8 cellular contexts compared by ENCODE assay signal in genomic region chr4:107989162-107989536, GRCh38. TPM values are rescaled to one million over a fixed set of nuclear protein-coding genes. Genes with fewer than 3 reads are reported as not detected.
DNase-seq lines count a peak whose midpoint lies in the region; ATAC-seq, FAIRE-seq and TF ChIP-seq lines count a peak whose summit lies in the region.

No MANE protein-coding gene starts in this region.

- H3K27ac Mint-ChIP-seq in H9: no peak overlapping the region
- peak overlapping the region; percentile 95 for H3K27ac Mint-ChIP-seq in activated naive CD8-positive, alpha-beta T cell treated with anti-CD3 and anti-CD28 coated beads for 36 hours

- H2BK5ac ChIP-seq in H9 (ENCODE audit: insufficient read length, low read length): no peak overlapping the region

- H3K9me3 Mint-ChIP-seq in H9: no peaks in the 10 kb centered on the region
- no peaks in the 10 kb centered on the region for H3K9me3 Mint-ChIP-seq in activated naive CD8-positive, alpha-beta T cell treated with anti-CD3 and anti-CD28 coated beads for 36 hours

- H2BK120ac ChIP-seq in H9 (ENCODE audit: low read depth, low read length, poor library complexity, severe bottlenecking): no peak overlapping the region

- H3K4me2 ChIP-seq in H9 (ENCODE audit: insufficient read depth, insufficient read length, low read length): peak overlapping the region; percentile 96

- H3K4me1 ChIP-seq in H9 (ENCODE audit: insufficient read depth, low read length) (no peaks in the 10 kb centered on the region), thymus (ENCODE audit: control insufficient read depth, insufficient read depth, low read length) (peaks cover 32% of the 10 kb centered on the region)

- WGBS in H9 (ENCODE audit: extremely low coverage, insufficient read length, low lambda C conversion rate): no CpG with 5 or more reads among the region's 8 CpGs
- 20% methylated on average over 8 of the region's 8 CpGs for WGBS in thymus

- H2BK15ac ChIP-seq in H9 (ENCODE audit: low read depth, low read length): no peak overlapping the region

- no peak overlapping the region for H4K91ac ChIP-seq in H9 (ENCODE audit: insufficient read length, low read depth, low read length)

- DNase-seq in AG09309 (ENCODE audit: low read depth) (no peak), H9 (no peak), AG20443 (ENCODE audit: low spot score) (no peak), GM12892 (ENCODE audit: insufficient read length) (no peak)
- DNase-seq in activated naive CD8-positive, alpha-beta T cell treated with anti-CD3 and anti-CD28 coated beads for 36 hours: no peak

- no peaks in the 10 kb centered on the region for H3K36me3 ChIP-seq in thymus (ENCODE audit: control insufficient read depth, insufficient read depth)

- H3K79me2 ChIP-seq in H9 (ENCODE audit: insufficient read depth, low read length): peaks cover 4% of the 10 kb centered on the region; the same call in 1 of the 2 replicates

- H3T11ph ChIP-seq in H9 (ENCODE audit: low read length): no peak overlapping the region

- peak overlapping the region; percentile 38 for H3K9ac ChIP-seq in H9 (ENCODE audit: extremely low read depth, insufficient read length, low read length)

- H3K27me3 ChIP-seq in H9 (ENCODE audit: insufficient read depth, low read length) (no peaks in the 10 kb centered on the region), layer of hippocampus (ENCODE audit: control insufficient read depth, insufficient read depth, low read length) (no peaks in the 10 kb centered on the region), thymus (ENCODE audit: control insufficient read depth, insufficient read depth) (no peaks in the 10 kb centered on the region)

- peak overlapping the region; percentile 83 to 87 for H3K4me3 Mint-ChIP-seq in H9
- peak overlapping the region; percentile 98 for H3K4me3 Mint-ChIP-seq in activated naive CD8-positive, alpha-beta T cell treated with anti-CD3 and anti-CD28 coated beads for 36 hours

- H3K4me1 Mint-ChIP-seq in H9: peaks cover 27 to 28% of the 10 kb centered on the region in 2 experiments
- peaks cover 44% of the 10 kb centered on the region for H3K4me1 Mint-ChIP-seq in activated naive CD8-positive, alpha-beta T cell treated with anti-CD3 and anti-CD28 coated beads for 36 hours

- no peak overlapping the region for H3K18ac ChIP-seq in H9 (ENCODE audit: insufficient read length, low read depth, low read length)

- H3K4me3 ChIP-seq in AG09309 (ENCODE audit: control insufficient read depth, low read depth, low read length) (peak overlapping the region; percentile 50), thymus (ENCODE audit: low read length) (peak overlapping the region; percentile 90)

- H2AK5ac ChIP-seq in H9 (ENCODE audit: insufficient read length, low read length): no peak overlapping the region

- no peak overlapping the region for H3K4ac ChIP-seq in H9 (ENCODE audit: low read depth, low read length)

- H3K9me3 ChIP-seq in H9 (ENCODE audit: control insufficient read depth, low read depth, low read length): no peaks in the 10 kb centered on the region
- no peaks in the 10 kb centered on the region for H3K9me3 ChIP-seq in thymus (ENCODE audit: control insufficient read depth)

- TF ChIP-seq POLR2A in GM12892 (IDR thresholded peaks at IDR 0.05; ENCODE audit: low read depth, low read length): no peak

- no peak overlapping the region for H2BK20ac ChIP-seq in H9 (ENCODE audit: low read depth, low read length, poor library complexity, severe bottlenecking)

- no peak overlapping the region for H3K14ac ChIP-seq in H9 (ENCODE audit: insufficient read depth, low read length)

- H4K20me1 ChIP-seq in H9 (ENCODE audit: control insufficient read depth, insufficient read depth, insufficient read length): no peaks in the 10 kb centered on the region

- TF ChIP-seq CTCF in AG09309 (IDR thresholded peaks at IDR 0.05; ENCODE audit: control insufficient read depth, insufficient read depth, low read depth, low read length, missing control alignments) (no peak), H9 (conservative IDR thresholded peaks at IDR 0.05) (no peak)

- no peak overlapping the region for H2BK12ac ChIP-seq in H9 (ENCODE audit: insufficient read length, low read depth, low read length)

- H3K79me1 ChIP-seq in H9 (ENCODE audit: insufficient read depth, low read depth, low read length, poor library complexity, severe bottlenecking): no peaks in the 10 kb centered on the region

- H4K8ac ChIP-seq in H9 (replicated peaks; ENCODE audit: insufficient read length, low read depth, low read length): no peak overlapping the region

- H4K5ac ChIP-seq in H9 (ENCODE audit: insufficient read length, low read depth, low read length): no peak overlapping the region

- H3K23ac ChIP-seq in H9 (ENCODE audit: insufficient read length, low read depth, low read length): no peak overlapping the region

- FAIRE-seq in GM12892 (lab: Jason Lieb, UNC): no peak

- H3K23me2 ChIP-seq in H9 (ENCODE audit: insufficient read length, low read depth, low read length, poor library complexity, severe bottlenecking): peaks cover 10% of the 10 kb centered on the region

- no peaks in the 10 kb centered on the region for H3K36me3 Mint-ChIP-seq in H9 (ENCODE audit: insufficient read depth in 1 of 3, low read depth in 3 of 3)
- peaks cover 16% of the 10 kb centered on the region for H3K36me3 Mint-ChIP-seq in activated naive CD8-positive, alpha-beta T cell treated with anti-CD3 and anti-CD28 coated beads for 36 hours

- no peak overlapping the region for H3K56ac ChIP-seq in H9 (ENCODE audit: insufficient read length, low read depth, low read length)

- H2AFZ ChIP-seq in H9 (ENCODE audit: low read length): peak overlapping the region; percentile 50

- H3K27me3 Mint-ChIP-seq in H9 (ENCODE audit: low read depth): peaks cover 3% of the 10 kb centered on the region; the same call in 1 of the 2 replicates
- H3K27me3 Mint-ChIP-seq in activated naive CD8-positive, alpha-beta T cell treated with anti-CD3 and anti-CD28 coated beads for 36 hours: no peaks in the 10 kb centered on the region

- no peak for ATAC-seq in GM18907 (IDR thresholded peaks at IDR 0.05; ENCODE audit: unreplicated experiment)

- H3K27ac ChIP-seq in H9 (ENCODE audit: insufficient read length, low read depth, low read length): no peak overlapping the region
- H3K27ac ChIP-seq in layer of hippocampus (ENCODE audit: low read depth, low read length): peak overlapping the region; percentile 86
- H3K27ac ChIP-seq in thymus (ENCODE audit: low read depth): peak overlapping the region; percentile 48

RNA-seq across cellular contexts. Expression of gene HADH, which starts 0.5 kb away (rescaled TPM):
- total RNA-seq in H9 (2021): 44.4 and 46.6 TPM in 2 replicates
- 10 to 100 TPM; 49.6 to 51.2 TPM for total RNA-seq in activated naive CD8-positive, alpha-beta T cell treated with anti-CD3 and anti-CD28 coated beads for 36 hours
- 41.2 TPM for polyA plus RNA-seq in thymus
- polyA plus RNA-seq in GM12892 (2012; ENCODE audit: missing spikeins): 43.4 TPM

RNA-seq across cellular contexts. Expression of gene CYP2U1, which starts 57.8 kb away (rescaled TPM):
- 8.9 and 9.6 TPM in 2 replicates for total RNA-seq in H9 (2021)
- 1 to 10 TPM; 2.7 to 3.2 TPM for total RNA-seq in activated naive CD8-positive, alpha-beta T cell treated with anti-CD3 and anti-CD28 coated beads for 36 hours
- 25.3 TPM for polyA plus RNA-seq in thymus
- 2.2 TPM for polyA plus RNA-seq in GM12892 (2012; ENCODE audit: missing spikeins)
